In the genomic region with DNA sequence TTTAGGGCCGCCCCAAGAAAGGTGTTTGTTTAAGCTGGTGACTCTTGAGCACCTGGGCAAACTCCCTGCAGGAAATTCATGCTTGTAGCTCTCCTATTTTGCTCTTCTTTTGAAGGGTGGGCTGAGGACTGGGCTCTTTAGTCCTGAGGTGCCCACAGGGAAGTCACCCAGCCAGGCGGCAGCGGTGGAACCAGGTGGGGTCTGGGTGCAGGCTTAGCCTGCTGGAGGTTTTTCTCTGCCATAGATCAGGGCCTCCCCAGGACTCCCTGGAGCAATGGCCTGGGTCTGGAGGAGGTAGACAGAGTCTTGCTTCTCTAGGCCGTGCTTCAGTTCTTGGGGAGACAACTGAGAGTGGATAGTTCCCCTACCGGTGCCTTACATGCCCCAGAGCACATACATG, we compare ENCODE assay signal across 21 cellular contexts.
DNase-seq lines count a peak whose midpoint lies in the region; ATAC-seq and TF ChIP-seq lines count a peak whose summit lies in the region.
"Had no signal": no experiment of that assay in that cellular context is flagged by ENCODE, and none has a peak within 500 bp of the region (broad histone marks: within the 10 kb centered on the region; RNA-seq: fewer than 3 reads in every experiment).

No MANE protein-coding gene starts in this region.

- no peak for TF ChIP-seq CTCF in osteocyte (IDR thresholded peaks at IDR 0.05)

- H3K27ac Mint-ChIP-seq in activated CD4-positive, alpha-beta T cell treated with anti-CD3 and anti-CD28 coated beads, Interleukin-2, amount 10 ng/mL, durations not matched to agents 7 days and 5 days = peak overlapping the region; percentile 4
- H3K27ac Mint-ChIP-seq in stimulated activated naive CD8-positive, alpha-beta T cell treated with anti-CD3 and anti-CD28 coated beads, Interleukin-15, amount 100 ng/mL, for 72 hours = no peak overlapping the region
- no peak overlapping the region for H3K27ac Mint-ChIP-seq in natural killer cell treated with Interleukin-12 subunit alpha and Interleukin-12 subunit beta and Interleukin-15 and Interleukin-18, amount 100 ng/mL, for 72 hours
- H3K27ac Mint-ChIP-seq in osteocyte (ENCODE audit: unreplicated experiment) = no peak overlapping the region

- POLR2A ChIA-PET in activated CD4-positive, alpha-beta T cell treated with anti-CD3 and anti-CD28 coated beads, Interleukin-2, amount 10 ng/mL, durations not matched to agents 7 days and 5 days (lab: Charles Lee) = no interaction called here

- no peaks in the 10 kb centered on the region for H3K36me3 Mint-ChIP-seq in activated CD4-positive, alpha-beta T cell treated with anti-CD3 and anti-CD28 coated beads, Interleukin-2, amount 10 ng/mL, durations not matched to agents 7 days and 5 days (ENCODE audit: low read depth)
- H3K36me3 Mint-ChIP-seq in natural killer cell treated with Interleukin-12 subunit alpha and Interleukin-12 subunit beta and Interleukin-15 and Interleukin-18, amount 100 ng/mL, for 72 hours = no peaks in the 10 kb centered on the region
- H3K36me3 Mint-ChIP-seq in osteocyte (ENCODE audit: unreplicated experiment) = no peaks in the 10 kb centered on the region

- no peak overlapping the region for H3K4me3 Mint-ChIP-seq in activated CD4-positive, alpha-beta T cell treated with anti-CD3 and anti-CD28 coated beads, Interleukin-2, amount 10 ng/mL, durations not matched to agents 7 days and 5 days
- no peak overlapping the region for H3K4me3 Mint-ChIP-seq in stimulated activated naive CD8-positive, alpha-beta T cell treated with anti-CD3 and anti-CD28 coated beads, Interleukin-15, amount 100 ng/mL, for 72 hours
- H3K4me3 Mint-ChIP-seq in natural killer cell treated with Interleukin-12 subunit alpha and Interleukin-12 subunit beta and Interleukin-15 and Interleukin-18, amount 100 ng/mL, for 72 hours = no peak overlapping the region
- H3K4me3 Mint-ChIP-seq in osteocyte (ENCODE audit: unreplicated experiment) = no peak overlapping the region
- H3K4me3 Mint-ChIP-seq: H9 had no signal

- H3K27me3 Mint-ChIP-seq in activated CD4-positive, alpha-beta T cell treated with anti-CD3 and anti-CD28 coated beads, Interleukin-2, amount 10 ng/mL, durations not matched to agents 7 days and 5 days = no peaks in the 10 kb centered on the region
- no peaks in the 10 kb centered on the region for H3K27me3 Mint-ChIP-seq in stimulated activated naive CD8-positive, alpha-beta T cell treated with anti-CD3 and anti-CD28 coated beads, Interleukin-15, amount 100 ng/mL, for 72 hours
- H3K27me3 Mint-ChIP-seq in natural killer cell treated with Interleukin-12 subunit alpha and Interleukin-12 subunit beta and Interleukin-15 and Interleukin-18, amount 100 ng/mL, for 72 hours = no peaks in the 10 kb centered on the region
- H3K27me3 Mint-ChIP-seq in osteocyte (ENCODE audit: unreplicated experiment) = no peaks in the 10 kb centered on the region

- peaks cover 4% of the 10 kb centered on the region for H3K4me1 Mint-ChIP-seq in activated CD4-positive, alpha-beta T cell treated with anti-CD3 and anti-CD28 coated beads, Interleukin-2, amount 10 ng/mL, durations not matched to agents 7 days and 5 days
- H3K4me1 Mint-ChIP-seq in stimulated activated naive CD8-positive, alpha-beta T cell treated with anti-CD3 and anti-CD28 coated beads, Interleukin-15, amount 100 ng/mL, for 72 hours = no peaks in the 10 kb centered on the region
- H3K4me1 Mint-ChIP-seq in natural killer cell treated with Interleukin-12 subunit alpha and Interleukin-12 subunit beta and Interleukin-15 and Interleukin-18, amount 100 ng/mL, for 72 hours (ENCODE audit: low read depth in 2 of 2) = no peaks in the 10 kb centered on the region
- H3K4me1 Mint-ChIP-seq in osteocyte (ENCODE audit: unreplicated experiment) = no peaks in the 10 kb centered on the region

- ATAC-seq in stimulated activated naive CD8-positive, alpha-beta T cell treated with anti-CD3 and anti-CD28 coated beads, Interleukin-15, amount 100 ng/mL, for 72 hours = peak; percentile 31
- ATAC-seq in stimulated activated naive CD8-positive, alpha-beta T cell treated with anti-CD3 and anti-CD28 coated beads, Interleukin-15, Interleukin-2, amounts not matched to agents 100 U/mL and 50 U/mL, for 24 hours = no peak
- ATAC-seq in natural killer cell treated with Interleukin-12 subunit alpha and Interleukin-12 subunit beta and Interleukin-15 and Interleukin-18, amount 100 ng/mL, for 72 hours = no peak
- no peak for ATAC-seq in HG02970 (IDR thresholded peaks at IDR 0.05; ENCODE audit: low FRiP score, unreplicated experiment)
- ATAC-seq: K562 had no signal

- H3K9me3 Mint-ChIP-seq in activated CD4-positive, alpha-beta T cell treated with anti-CD3 and anti-CD28 coated beads, Interleukin-2, amount 10 ng/mL, durations not matched to agents 7 days and 5 days = no peaks in the 10 kb centered on the region
- H3K9me3 Mint-ChIP-seq in stimulated activated naive CD8-positive, alpha-beta T cell treated with anti-CD3 and anti-CD28 coated beads, Interleukin-15, amount 100 ng/mL, for 72 hours = no peaks in the 10 kb centered on the region
- H3K9me3 Mint-ChIP-seq in natural killer cell treated with Interleukin-12 subunit alpha and Interleukin-12 subunit beta and Interleukin-15 and Interleukin-18, amount 100 ng/mL, for 72 hours = no peaks in the 10 kb centered on the region
- no peaks in the 10 kb centered on the region for H3K9me3 Mint-ChIP-seq in osteocyte (ENCODE audit: unreplicated experiment)
- H3K9me3 Mint-ChIP-seq: H9 had no signal

- CTCF ChIA-PET in activated CD4-positive, alpha-beta T cell treated with anti-CD3 and anti-CD28 coated beads, Interleukin-2, amount 10 ng/mL, durations not matched to agents 7 days and 5 days (lab: Charles Lee) = no interaction called here

- no peak for DNase-seq in activated CD4-positive, alpha-beta T cell treated with anti-CD3 and anti-CD28 coated beads, Interleukin-2, amount 10 ng/mL, durations not matched to agents 7 days and 5 days
- DNase-seq in activated CD4-positive, alpha-beta T cell treated with anti-CD3 and anti-CD28 coated beads for 4 hours = no peak
- no peak for DNase-seq in stimulated activated naive CD8-positive, alpha-beta T cell treated with anti-CD3 and anti-CD28 coated beads, Interleukin-15, amount 100 ng/mL, for 72 hours
- no peak for DNase-seq in stimulated activated naive CD8-positive, alpha-beta T cell treated with anti-CD3 and anti-CD28 coated beads, Interleukin-15, Interleukin-2, amounts not matched to agents 100 U/mL and 50 U/mL, for 24 hours
- DNase-seq in islet precursor cell (peak; percentile 45), osteocyte (ENCODE audit: extremely low spot score, unreplicated experiment) (no peak)
- no peak for DNase-seq in natural killer cell treated with Interleukin-12 subunit alpha and Interleukin-12 subunit beta and Interleukin-15 and Interleukin-18, amount 100 ng/mL, for 72 hours (ENCODE audit: low spot score)
- DNase-seq: 8988T, ACHN, BE2C, DMS53, H9, Kasumi-1, NCI-H1105, NCI-H146, NCI-H1930, NCI-H2107, NCI-H524, NCI-H774 had no signal
